2 cellular contexts compared by ENCODE assay signal in the genomic region with DNA sequence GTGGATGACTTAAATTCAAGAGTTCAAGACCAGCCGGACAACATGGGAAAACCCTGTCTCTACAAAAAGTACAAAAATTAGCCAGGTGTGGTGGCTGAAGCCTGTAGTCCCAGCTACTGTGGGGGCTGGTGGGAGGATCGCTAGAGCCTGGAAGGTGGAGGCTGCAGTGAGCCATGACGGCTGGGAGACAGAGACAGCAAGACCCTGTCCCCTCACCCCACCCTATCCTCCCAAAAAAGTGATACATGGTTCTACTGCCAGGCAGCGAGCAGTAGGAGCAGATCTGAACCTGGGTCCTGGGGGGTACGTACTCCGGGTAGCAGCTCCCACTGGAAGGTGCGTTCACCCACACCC.
TF ChIP-seq lines count a peak whose summit lies in the region.

No MANE protein-coding gene starts in this region.

TF ChIP-seq in SK-N-SH, 30 proteins besides CTCF, POLR2A, EP300 and RAD21 (continued from another document):
- TF ChIP-seq TCF12 (IDR thresholded peaks at IDR 0.05): no peak
- no peak for TF ChIP-seq RFX5 (IDR thresholded peaks at IDR 0.05; ENCODE audit: low read length)
- no peak for TF ChIP-seq PBX3 (IDR thresholded peaks at IDR 0.05)
- no peak for TF ChIP-seq FOSL2 (IDR thresholded peaks at IDR 0.05; ENCODE audit: borderline replicate concordance, low read depth)
- no peak for TF ChIP-seq MEF2A (IDR thresholded peaks at IDR 0.05; ENCODE audit: borderline replicate concordance, low read depth)
- TF ChIP-seq, protein P1, sequence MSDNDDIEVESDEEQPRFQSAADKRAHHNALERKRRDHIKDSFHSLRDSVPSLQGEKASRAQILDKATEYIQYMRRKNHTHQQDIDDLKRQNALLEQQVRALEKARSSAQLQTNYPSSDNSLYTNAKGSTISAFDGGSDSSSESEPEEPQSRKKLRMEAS (IDR thresholded peaks at IDR 0.05; ENCODE audit: low read depth): no peak
- no peak for TF ChIP-seq USF2 (IDR thresholded peaks at IDR 0.05; ENCODE audit: borderline replicate concordance, low read depth, low read length)
- no peak for TF ChIP-seq GATA2 (CRISPR knock-in tag; IDR thresholded peaks at IDR 0.05)
- no peak for TF ChIP-seq SIN3A (IDR thresholded peaks at IDR 0.05; ENCODE audit: borderline replicate concordance, low read depth, low read length)
- no peak for TF ChIP-seq RXRA (IDR thresholded peaks at IDR 0.05; ENCODE audit: borderline replicate concordance, low read depth)
- TF ChIP-seq FOXJ3 (CRISPR knock-in tag; IDR thresholded peaks at IDR 0.05): no peak
- no peak for TF ChIP-seq JUND (IDR thresholded peaks at IDR 0.05)
- no peak for TF ChIP-seq ZBTB33 (IDR thresholded peaks at IDR 0.05; ENCODE audit: borderline replicate concordance, low read depth)
TF ChIP-seq in SK-N-SH: peak in this region for 0.

TF ChIP-seq in SK-N-SH treated with all-trans-retinoic acid at 6 μM for 48 hours, 23 proteins besides CTCF, POLR2A, EP300 and RAD21 (continued from another document):
- TF ChIP-seq, protein P2, sequence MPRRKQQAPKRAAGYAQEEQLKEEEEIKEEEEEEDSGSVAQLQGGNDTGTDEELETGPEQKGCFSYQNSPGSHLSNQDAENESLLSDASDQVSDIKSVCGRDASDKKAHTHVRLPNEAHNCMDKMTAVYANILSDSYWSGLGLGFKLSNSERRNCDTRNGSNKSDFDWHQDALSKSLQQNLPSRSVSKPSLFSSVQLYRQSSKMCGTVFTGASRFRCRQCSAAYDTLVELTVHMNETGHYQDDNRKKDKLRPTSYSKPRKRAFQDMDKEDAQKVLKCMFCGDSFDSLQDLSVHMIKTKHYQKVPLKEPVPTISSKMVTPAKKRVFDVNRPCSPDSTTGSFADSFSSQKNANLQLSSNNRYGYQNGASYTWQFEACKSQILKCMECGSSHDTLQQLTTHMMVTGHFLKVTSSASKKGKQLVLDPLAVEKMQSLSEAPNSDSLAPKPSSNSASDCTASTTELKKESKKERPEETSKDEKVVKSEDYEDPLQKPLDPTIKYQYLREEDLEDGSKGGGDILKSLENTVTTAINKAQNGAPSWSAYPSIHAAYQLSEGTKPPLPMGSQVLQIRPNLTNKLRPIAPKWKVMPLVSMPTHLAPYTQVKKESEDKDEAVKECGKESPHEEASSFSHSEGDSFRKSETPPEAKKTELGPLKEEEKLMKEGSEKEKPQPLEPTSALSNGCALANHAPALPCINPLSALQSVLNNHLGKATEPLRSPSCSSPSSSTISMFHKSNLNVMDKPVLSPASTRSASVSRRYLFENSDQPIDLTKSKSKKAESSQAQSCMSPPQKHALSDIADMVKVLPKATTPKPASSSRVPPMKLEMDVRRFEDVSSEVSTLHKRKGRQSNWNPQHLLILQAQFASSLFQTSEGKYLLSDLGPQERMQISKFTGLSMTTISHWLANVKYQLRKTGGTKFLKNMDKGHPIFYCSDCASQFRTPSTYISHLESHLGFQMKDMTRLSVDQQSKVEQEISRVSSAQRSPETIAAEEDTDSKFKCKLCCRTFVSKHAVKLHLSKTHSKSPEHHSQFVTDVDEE (CRISPR knock-in tag; IDR thresholded peaks at IDR 0.05): no peak
- TF ChIP-seq CSDC2 (CRISPR knock-in tag; IDR thresholded peaks at IDR 0.05) (no peak), ZNF70 (CRISPR knock-in tag; IDR thresholded peaks at IDR 0.05) (no peak), CSRNP3 (CRISPR knock-in tag; IDR thresholded peaks at IDR 0.05) (no peak), ESRRG (CRISPR knock-in tag; IDR thresholded peaks at IDR 0.05) (no peak), POU6F1 (CRISPR knock-in tag; IDR thresholded peaks at IDR 0.05; ENCODE audit: borderline replicate concordance, low read depth) (no peak), ZFP3 (CRISPR knock-in tag; IDR thresholded peaks at IDR 0.05) (no peak), OSR1 (CRISPR knock-in tag; IDR thresholded peaks at IDR 0.05) (no peak), RARB (CRISPR knock-in tag; IDR thresholded peaks at IDR 0.05) (no peak), ZC3H10 (CRISPR knock-in tag; IDR thresholded peaks at IDR 0.05) (no peak), ARNTL (CRISPR knock-in tag; IDR thresholded peaks at IDR 0.05; ENCODE audit: borderline replicate concordance, low read depth) (no peak), TOX (CRISPR knock-in tag; IDR thresholded peaks at IDR 0.05; ENCODE audit: borderline replicate concordance) (no peak), BACH2 (CRISPR knock-in tag; IDR thresholded peaks at IDR 0.05; ENCODE audit: borderline replicate concordance) (no peak)
- TF ChIP-seq, protein P3, sequence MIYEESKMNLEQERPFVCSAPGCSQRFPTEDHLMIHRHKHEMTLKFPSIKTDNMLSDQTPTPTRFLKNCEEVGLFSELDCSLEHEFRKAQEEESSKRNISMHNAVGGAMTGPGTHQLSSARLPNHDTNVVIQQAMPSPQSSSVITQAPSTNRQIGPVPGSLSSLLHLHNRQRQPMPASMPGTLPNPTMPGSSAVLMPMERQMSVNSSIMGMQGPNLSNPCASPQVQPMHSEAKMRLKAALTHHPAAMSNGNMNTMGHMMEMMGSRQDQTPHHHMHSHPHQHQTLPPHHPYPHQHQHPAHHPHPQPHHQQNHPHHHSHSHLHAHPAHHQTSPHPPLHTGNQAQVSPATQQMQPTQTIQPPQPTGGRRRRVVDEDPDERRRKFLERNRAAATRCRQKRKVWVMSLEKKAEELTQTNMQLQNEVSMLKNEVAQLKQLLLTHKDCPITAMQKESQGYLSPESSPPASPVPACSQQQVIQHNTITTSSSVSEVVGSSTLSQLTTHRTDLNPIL (CRISPR knock-in tag; IDR thresholded peaks at IDR 0.05; ENCODE audit: low read depth): no peak
